16 cellular contexts compared by ENCODE assay signal in genomic region chr7:102883098-102883860, GRCh38. TPM values are rescaled to one million over a fixed set of nuclear protein-coding genes. Genes with fewer than 3 reads are reported as not detected.
DNase-seq lines count a peak whose midpoint lies in the region; FAIRE-seq and TF ChIP-seq lines count a peak whose summit lies in the region.
"Had no signal": no experiment of that assay in that cellular context is flagged by ENCODE, and none has a peak within 500 bp of the region (broad histone marks: within the 10 kb centered on the region; RNA-seq: fewer than 3 reads in every experiment).

No MANE protein-coding gene starts in this region.

- H3K27me3 ChIP-seq in fibroblast of lung (ENCODE audit: control insufficient read depth, insufficient read depth, low read length) (no peaks in the 10 kb centered on the region), skeletal muscle satellite cell (ENCODE audit: control insufficient read depth, insufficient read depth, low read length) (no peaks in the 10 kb centered on the region)
- H3K27me3 ChIP-seq: right atrium auricular region, SJCRH30 had no signal

- H3K36me3 ChIP-seq in fibroblast of lung (ENCODE audit: control insufficient read depth, insufficient read depth, low read length) (no peaks in the 10 kb centered on the region), skeletal muscle satellite cell (ENCODE audit: insufficient read depth, low read length) (no peaks in the 10 kb centered on the region)
- H3K36me3 ChIP-seq: right atrium auricular region, SJCRH30 had no signal

- no peaks in the 10 kb centered on the region for H4K20me1 ChIP-seq in fibroblast of lung (ENCODE audit: control insufficient read depth, extremely low read depth, insufficient read depth, low read length)

- no peak overlapping the region for H3K27ac ChIP-seq in fibroblast of lung (ENCODE audit: insufficient read depth, low read length)
- H3K27ac ChIP-seq: 22Rv1, right atrium auricular region, SJCRH30 had no signal

- H3K4me2 ChIP-seq in fibroblast of lung (ENCODE audit: extremely low read depth, insufficient read depth, low read length) (no peak overlapping the region), skeletal muscle satellite cell (ENCODE audit: low read length) (peak overlapping the region; percentile 15)

- H3K4me1 ChIP-seq in fibroblast of lung (ENCODE audit: control insufficient read depth, extremely low read depth, insufficient read depth, low read length) (no peaks in the 10 kb centered on the region), skeletal muscle satellite cell (ENCODE audit: control insufficient read depth, insufficient read depth, low read length) (peaks cover 11% of the 10 kb centered on the region)
- H3K4me1 ChIP-seq: right atrium auricular region had no signal

- H3K9ac ChIP-seq in fibroblast of lung (ENCODE audit: insufficient read depth, low read length) (no peak overlapping the region), skeletal muscle satellite cell (ENCODE audit: low read depth, low read length) (no peak overlapping the region)

- no peak overlapping the region for H3K4me3 ChIP-seq in fibroblast of lung (replicated peaks in 1 of 4; ENCODE audit: control extremely low read depth in 1 of 4, insufficient read depth in 1 of 4, low read depth in 3 of 4, low read length in 4 of 4)
- H3K4me3 ChIP-seq in skeletal muscle satellite cell (ENCODE audit: low read length) = no peak overlapping the region
- H3K4me3 ChIP-seq: right atrium auricular region, SJCRH30 had no signal

- H2AFZ ChIP-seq in fibroblast of lung (ENCODE audit: low read length) = no peak overlapping the region

- H3K79me2 ChIP-seq in fibroblast of lung (ENCODE audit: control insufficient read depth, insufficient read depth, low read length) = no peaks in the 10 kb centered on the region

- peak; percentile 35 for DNase-seq in DMS 273 (lab: John Stamatoyannopoulos, UW; ENCODE audit: unreplicated experiment)
- DNase-seq in DMS 273 treated with DMSO at 0.1 percent for 48 hours (lab: John Stamatoyannopoulos, UW) = no peak
- peak; percentile 62 for DNase-seq in RPMI7951 (ENCODE audit: low read depth)
- peak; percentile 67 to 87 for DNase-seq in fibroblast of lung (ENCODE audit: low read depth in 2 of 2)
- DNase-seq in GDM1 (lab: John Stamatoyannopoulos, UW) = no peak
- DNase-seq in NCI-H82 (lab: John Stamatoyannopoulos, UW) = no peak
- no peak for DNase-seq in D721Med (ENCODE audit: insufficient read length, low spot score)
- DNase-seq: activated B cell treated with CpG ODN at 0.5 μM for 24 hours; amygdala; effector CD8-positive, alpha-beta T cell; KBM-7; NCI-H2227 treated with DMSO at 0.1 percent for 48 hours; SJCRH30 had no signal

- TF ChIP-seq CTCF in fibroblast of lung (conservative IDR thresholded peaks at IDR 0.05 in 1 of 2, IDR thresholded peaks at IDR 0.05 in 1 of 2; ENCODE audit: low read depth in 1 of 2, low read length in 2 of 2) = no peak
- no peak for TF ChIP-seq CTCF in D721Med (IDR thresholded peaks at IDR 0.05; ENCODE audit: insufficient read depth, missing control alignments)

- H3K9me3 ChIP-seq in fibroblast of lung (ENCODE audit: control insufficient read depth, insufficient read depth, low read depth, low read length) (no peaks in the 10 kb centered on the region), skeletal muscle satellite cell (replicated peaks; ENCODE audit: low read length) (no peaks in the 10 kb centered on the region)
- H3K9me3 ChIP-seq: right atrium auricular region had no signal

- FAIRE-seq in D721Med (lab: Jason Lieb, UNC) = no peak

RNA-seq across cellular contexts. Expression of gene LRRC17, which starts 29.5 kb away (rescaled TPM):
- total RNA-seq in RPMI7951 (2014; rRNA removed; shearing (Covaris generic)) = 48.8 and 54.3 TPM in 2 replicates
- total RNA-seq in fibroblast of lung = 12.6 and 30.8 TPM in 2 replicates
- polyA plus RNA-seq in fibroblast of lung = 31.5 and 103 TPM in 2 replicates
- 15.7 and 55.0 TPM in 2 replicates for polyA plus RNA-seq in fibroblast of lung (2012)
- polyA minus RNA-seq in fibroblast of lung (ENCODE audit: low replicate concordance) = 0.63 and 13.7 TPM in 2 replicates
- 23.3 and 50.0 TPM in 2 replicates for total RNA-seq in skeletal muscle satellite cell (2012; rRNA removed)

Comparison
In these comparisons a context has a peak if more than half of its experiments do, and no peak if none do; other contexts are left out.
1. DNase-seq: peak in DMS 273 (single experiment), RPMI7951 (single experiment) and fibroblast of lung (2 of 2); none in DMS 273 treated with DMSO at 0.1 percent for 48 hours (single experiment), GDM1 (single experiment), NCI-H82 (single experiment) and D721Med (single experiment).